ENCODE assay signal across 8 cellular contexts in genomic region chr15:82406178-82406577, GRCh38. TPM values are rescaled to one million over a fixed set of nuclear protein-coding genes. Genes with fewer than 3 reads are reported as not detected.
DNase-seq lines count a peak whose midpoint lies in the region; ATAC-seq, FAIRE-seq and TF ChIP-seq lines count a peak whose summit lies in the region.
"Not testable (repeated sequence)": the region's sequence is repeated elsewhere in the genome, so short reads cannot be mapped to it uniquely, and the experiment has no call there.
"Had no signal": no experiment of that assay in that cellular context is flagged by ENCODE, and none has a peak within 500 bp of the region (broad histone marks: within the 10 kb centered on the region; RNA-seq: fewer than 3 reads in every experiment).

No MANE protein-coding gene starts in this region.

- not testable (repeated sequence) for H3K9me3 ChIP-seq in CD4-positive, CD25-positive, alpha-beta regulatory T cell (ENCODE audit: control insufficient read depth in 2 of 2, low read length in 2 of 2); astrocyte (ENCODE audit: insufficient read depth, low read depth, low read length)

- H3K27ac ChIP-seq in CD4-positive, CD25-positive, alpha-beta regulatory T cell (ENCODE audit: insufficient read depth, low read length, poor library complexity, severe bottlenecking); astrocyte (ENCODE audit: low read depth, low read length): not testable (repeated sequence)

- not testable (repeated sequence) for H3K36me3 Mint-ChIP-seq in CD4-positive, CD25-positive, alpha-beta regulatory T cell
- H3K36me3 Mint-ChIP-seq in astrocyte (ENCODE audit: low read depth, unreplicated experiment): peaks cover 14% of the 10 kb centered on the region

- H4K20me1 ChIP-seq in astrocyte (ENCODE audit: insufficient read depth, low read length): not testable (repeated sequence)

- not testable (repeated sequence) for H3K4me1 ChIP-seq in CD4-positive, CD25-positive, alpha-beta regulatory T cell (ENCODE audit: control insufficient read depth, insufficient read depth, low read length, poor library complexity, severe bottlenecking); astrocyte (ENCODE audit: insufficient read depth, low read length)

- not testable (repeated sequence) for FAIRE-seq in astrocyte (lab: Jason Lieb, UNC)

- not testable (repeated sequence) for H3K9ac ChIP-seq in astrocyte (ENCODE audit: low read length)

- not testable (repeated sequence) for H2AFZ ChIP-seq in astrocyte (ENCODE audit: low read depth, low read length)

- H3K4me2 ChIP-seq in astrocyte (ENCODE audit: low read length): not testable (repeated sequence)

- H3K4me1 Mint-ChIP-seq in CD4-positive, CD25-positive, alpha-beta regulatory T cell: peaks cover 10 to 22% (median 16%) of the 10 kb centered on the region in 4 donors
- not testable (repeated sequence) for H3K4me1 Mint-ChIP-seq in astrocyte (ENCODE audit: low read depth, unreplicated experiment)

- not testable (repeated sequence) for ATAC-seq in CD4-positive, CD25-positive, alpha-beta regulatory T cell (ENCODE audit: low read depth in 2 of 2)

- peak overlapping the region in 1 of 3 donors; percentile 56 for H3K27ac Mint-ChIP-seq in CD4-positive, CD25-positive, alpha-beta regulatory T cell
- not testable (repeated sequence) for H3K27ac Mint-ChIP-seq in astrocyte (ENCODE audit: unreplicated experiment)

- H3K79me2 ChIP-seq in astrocyte (ENCODE audit: insufficient read depth, low read length): not testable (repeated sequence)

- H3K27me3 Mint-ChIP-seq in CD4-positive, CD25-positive, alpha-beta regulatory T cell; astrocyte (ENCODE audit: low read depth, unreplicated experiment): not testable (repeated sequence)

- TF ChIP-seq POLR2A in erythroblast (IDR thresholded peaks at IDR 0.05; ENCODE audit: low read length): not testable (repeated sequence)

- H3K4me3 ChIP-seq in CD4-positive, CD25-positive, alpha-beta regulatory T cell (ENCODE audit: low read depth, low read length); astrocyte (ENCODE audit: insufficient read depth, low read depth, low read length): not testable (repeated sequence)

- H3K36me3 ChIP-seq in CD4-positive, CD25-positive, alpha-beta regulatory T cell (ENCODE audit: control insufficient read depth, insufficient read depth, low read length); astrocyte (ENCODE audit: insufficient read depth, low read length): not testable (repeated sequence)

- TF ChIP-seq CTCF in GM20000 (IDR thresholded peaks at IDR 0.05; ENCODE audit: extremely low read depth, missing control alignments); astrocyte (IDR thresholded peaks at IDR 0.05; ENCODE audit: insufficient read depth, low read depth, low read length): not testable (repeated sequence)

- peak overlapping the region in 3 of 4 donors; percentile 4 to 55 (median 33) for H3K4me3 Mint-ChIP-seq in CD4-positive, CD25-positive, alpha-beta regulatory T cell
- not testable (repeated sequence) for H3K4me3 Mint-ChIP-seq in astrocyte (ENCODE audit: unreplicated experiment)

- not testable (repeated sequence) for H3K27me3 ChIP-seq in CD4-positive, CD25-positive, alpha-beta regulatory T cell (ENCODE audit: control insufficient read depth, insufficient read depth, low read length); astrocyte (ENCODE audit: insufficient read depth, low read length)

- H3K9me3 Mint-ChIP-seq in CD4-positive, CD25-positive, alpha-beta regulatory T cell; astrocyte (ENCODE audit: unreplicated experiment): not testable (repeated sequence)

- DNase-seq in CD4-positive, CD25-positive, alpha-beta regulatory T cell: not testable (repeated sequence)
- DNase-seq in GM20000 (ENCODE audit: low spot score): peak; percentile 3
- DNase-seq in MV-4-11 (lab: John Stamatoyannopoulos, UW): peak; percentile 27
- peak; percentile 76 for DNase-seq in OCI-M1 (lab: John Stamatoyannopoulos, UW)
- peak; percentile 31 for DNase-seq in astrocyte (ENCODE audit: low read depth)
- DNase-seq in erythroblast (lab: John Stamatoyannopoulos, UW): peak; percentile 27 to 39
- peak; percentile 9 for DNase-seq in superior temporal gyrus (ENCODE audit: extremely low spot score)

RNA-seq across cellular contexts. Expression of gene GOLGA6L9, which starts 23.4 kb away (rescaled TPM):
- 2.9 TPM for total RNA-seq in CD4-positive, CD25-positive, alpha-beta regulatory T cell
- polyA plus RNA-seq in CD4-positive, CD25-positive, alpha-beta regulatory T cell: under 1 TPM; 0.15 to 0.49 (median 0.38) TPM
- 5.2 and 6.0 TPM in 2 replicates for total RNA-seq in astrocyte

RNA-seq across cellular contexts. Expression of gene GOLGA6L10, which starts 56.9 kb away (rescaled TPM):
- total RNA-seq in CD4-positive, CD25-positive, alpha-beta regulatory T cell: 2.3 TPM
- under 1 TPM in 3 of 4 donors, not detected in 1; 0.06 to 0.15 (median 0.08) TPM for polyA plus RNA-seq in CD4-positive, CD25-positive, alpha-beta regulatory T cell
- total RNA-seq in astrocyte: 0.12 and 0.30 TPM in 2 replicates
- polyA plus RNA-seq: GM23248 had no signal
